In genomic region chr9:130682490-130683121, GRCh38 we compare ENCODE assay signal across 1 cellular context.
TF ChIP-seq lines count a peak whose summit lies in the region.

No MANE protein-coding gene starts in this region.

TF ChIP-seq in A549, 52 proteins besides CTCF, POLR2A, EP300 and RAD21 (continued from another document):
- TF ChIP-seq REST (IDR thresholded peaks at IDR 0.05) (no peak), SMC3 (IDR thresholded peaks at IDR 0.05) (peak; percentile 97), HMGXB4 (CRISPR knock-in tag; IDR thresholded peaks at IDR 0.05; ENCODE audit: borderline replicate concordance) (no peak)
TF ChIP-seq in A549: peak in this region for 3.
